In genomic region chr5:139638090-139638735, GRCh38 we compare ENCODE assay signal across 8 cellular contexts. TPM values are rescaled to one million over a fixed set of nuclear protein-coding genes. Genes with fewer than 3 reads are reported as not detected.
DNase-seq lines count a peak whose midpoint lies in the region; ATAC-seq and TF ChIP-seq lines count a peak whose summit lies in the region.

No MANE protein-coding gene starts in this region.

- POLR2A ChIA-PET in AG04450 (lab: Yijun Ruan, JAX), result interaction anchor here (0.6 to 5.4 kb wide), 5 partner anchors 11 to 67 kb away, joined by 3 to 57 read pairs (median 3); partner anchors contain the start of gene CXXC5
- POLR2A ChIA-PET in WTC11 (lab: Charles Lee), result interaction anchor here (0.6 to 4.8 kb wide), 9 partner anchors 10 to 110 kb away, joined by 3 to 54 read pairs (median 4); partner anchors contain the start of gene CXXC5

- TF ChIP-seq CTCF in AG04450 (IDR thresholded peaks at IDR 0.05; ENCODE audit: low read depth, low read length), result no peak
- TF ChIP-seq CTCF in WTC11 (IDR thresholded peaks at IDR 0.05), result no peak

- no peaks in the 10 kb centered on the region for H3K9me3 Mint-ChIP-seq in WTC11

- H3K27ac ChIP-seq in AG04450 (ENCODE audit: low read depth, low read length), result peak overlapping the region; percentile 83

- intact Hi-C loops in head of caudate nucleus (cut with DNase I), result no loop called here

- H3K4me3 ChIP-seq in AG04450 (ENCODE audit: low read depth, low read length), result peak overlapping the region; percentile 17; the same call in 1 of the 2 replicates

- DNase-seq in AG04450 (ENCODE audit: low read depth, low spot score), result no peak
- DNase-seq in GM04503 (ENCODE audit: low read depth), result peak; percentile 60
- peak; percentile 91 for DNase-seq in M059J (ENCODE audit: low read depth)
- peak; percentile 54 for DNase-seq in WTC11 (ENCODE audit: low spot score)
- DNase-seq in head of caudate nucleus, result peak; percentile 68 to 95 (median 88)
- peak in 50 of 56 donors; percentile 47 to 89 (median 76) for DNase-seq in nucleus accumbens (lab: John Stamatoyannopoulos, UW)
- no peak for DNase-seq in activated CD4-positive, CD25-positive, alpha-beta regulatory T cell (lab: John Stamatoyannopoulos, UW)
- DNase-seq in NOMO-1 (lab: John Stamatoyannopoulos, UW; ENCODE audit: unreplicated experiment in 2 of 2), result no peak

- peak overlapping the region; percentile 93 for H3K27ac Mint-ChIP-seq in WTC11

- no peaks in the 10 kb centered on the region for H3K36me3 Mint-ChIP-seq in WTC11

- ATAC-seq in WTC11, result peak; percentile 6

- H3K4me3 Mint-ChIP-seq in WTC11, result peak overlapping the region; percentile 64

- no peaks in the 10 kb centered on the region; the same call in 1 of the 2 replicates for H3K9me3 ChIP-seq in AG04450 (ENCODE audit: control insufficient read depth, insufficient read depth, low read length)

- CTCF ChIA-PET in AG04450 (lab: Charles Lee), result interaction anchor here (1.1 to 8.7 kb wide), 4 partner anchors 10 to 127 kb away, joined by 3 to 314 read pairs (median 4); partner anchors contain the start of gene CXXC5
- CTCF ChIA-PET in WTC11 (lab: Charles Lee), result interaction anchor here (0.6 to 12.0 kb wide), 14 partner anchors 13 to 404 kb away, joined by 3 to 247 read pairs (median 6); partner anchors contain the start of gene CXXC5

- H3K27me3 ChIP-seq in AG04450 (ENCODE audit: control insufficient read depth, insufficient read depth, low read length), result no peaks in the 10 kb centered on the region

- H3K27me3 Mint-ChIP-seq in WTC11 (ENCODE audit: low read depth), result no peaks in the 10 kb centered on the region

- peaks cover 87% of the 10 kb centered on the region for H3K4me1 Mint-ChIP-seq in WTC11

TF ChIP-seq in WTC11, 78 proteins besides CTCF, POLR2A, EP300 and RAD21:
- TF ChIP-seq ZBTB43 (CRISPR knock-in tag; IDR thresholded peaks at IDR 0.05) (0 out of 2 replicates have a peak, but pooled peaks have one; percentile 25), ETV6 (CRISPR knock-in tag; IDR thresholded peaks at IDR 0.05) (0 out of 2 replicates have a peak, but pooled peaks have one; percentile 33), ZNF416 (CRISPR knock-in tag; IDR thresholded peaks at IDR 0.05) (no peak), RORB (CRISPR knock-in tag; IDR thresholded peaks at IDR 0.05) (no peak), TCF7 (CRISPR knock-in tag; IDR thresholded peaks at IDR 0.05; ENCODE audit: low read depth) (no peak), OVOL2 (CRISPR knock-in tag; IDR thresholded peaks at IDR 0.05; ENCODE audit: borderline replicate concordance) (no peak), HMGA2 (CRISPR knock-in tag; IDR thresholded peaks at IDR 0.05) (no peak), E2F5 (CRISPR knock-in tag; IDR thresholded peaks at IDR 0.05) (peak; percentile 1; the same call in 1 of the 2 replicates), FOXP1 (CRISPR knock-in tag; IDR thresholded peaks at IDR 0.05; ENCODE audit: borderline replicate concordance) (no peak), HMGXB4 (CRISPR knock-in tag; IDR thresholded peaks at IDR 0.05) (0 out of 2 replicates have a peak, but pooled peaks have one; percentile 9), PRDM15 (CRISPR knock-in tag; IDR thresholded peaks at IDR 0.05) (peak; percentile 88), ZNF219 (CRISPR knock-in tag; IDR thresholded peaks at IDR 0.05; ENCODE audit: borderline replicate concordance) (no peak)

RNA-seq across cellular contexts. Expression of gene CXXC5, which starts 9.9 kb away (rescaled TPM):
- polyA plus RNA-seq in AG04450 (2011; rRNA removed), result 21.3 and 21.5 TPM in 2 replicates
- 10.1 and 13.0 TPM in 2 replicates for polyA minus RNA-seq in AG04450 (2011; rRNA and poly(A)+ RNA removed)
- 78.6 and 122 TPM in 2 replicates for total RNA-seq in M059J (2014; rRNA removed; shearing (Covaris generic))
- 77.5 to 97.2 TPM (median 78.0 TPM) in 3 replicates for total RNA-seq in WTC11 (2021)

Comparison
In these comparisons a context has a peak if more than half of its experiments do, and no peak if none do; other contexts are left out.
1. DNase-seq: peak in GM04503 (single experiment), M059J (single experiment), WTC11 (single experiment), head of caudate nucleus (42 of 42) and nucleus accumbens (50 of 56); none in AG04450 (single experiment), activated CD4-positive, CD25-positive, alpha-beta regulatory T cell (0 of 4) and NOMO-1 (0 of 2).